22 cellular contexts compared by ENCODE assay signal in the genomic region with DNA sequence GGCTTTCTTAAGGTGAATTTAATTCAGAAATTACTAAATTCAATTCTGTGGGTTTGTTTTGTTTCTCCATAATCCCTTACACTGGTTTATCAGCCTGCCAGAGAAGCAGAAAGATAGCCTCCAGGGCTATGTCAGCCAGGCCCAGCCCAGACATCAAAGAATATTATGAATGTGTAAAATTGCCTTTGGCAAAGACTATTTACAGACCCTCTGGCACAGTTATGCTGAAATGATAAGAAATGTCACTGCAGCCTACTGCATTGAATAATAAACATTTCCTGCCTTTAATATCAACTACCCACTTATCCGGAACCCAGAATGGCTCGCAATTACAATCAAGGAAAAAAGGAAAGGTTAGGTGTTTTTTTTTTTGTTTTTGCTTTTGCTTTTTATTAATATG.
"Had no signal": no experiment of that assay in that cellular context is flagged by ENCODE, and none has a peak within 500 bp of the region (broad histone marks: within the 10 kb centered on the region; RNA-seq: fewer than 3 reads in every experiment).

No MANE protein-coding gene starts in this region.

- ATAC-seq: effector memory CD8-positive, alpha-beta T cell; foreskin keratinocyte; gastroesophageal sphincter; heart right ventricle; left lung; left ventricle myocardium superior; lower lobe of right lung; naive thymus-derived CD4-positive, alpha-beta T cell had no signal

- H3K36me3 Mint-ChIP-seq: immature natural killer cell; naive thymus-derived CD4-positive, alpha-beta T cell had no signal

- H3K9me3 ChIP-seq: colonic mucosa, esophagus muscularis mucosa, lower lobe of right lung had no signal

- H3K36me3 ChIP-seq: colonic mucosa, esophagus muscularis mucosa, gastroesophageal sphincter, heart right ventricle, left lung, lower lobe of right lung had no signal

- H3K4me1 ChIP-seq: colonic mucosa, esophagus muscularis mucosa, foreskin keratinocyte, gastroesophageal sphincter, heart right ventricle, left lung, lower lobe of right lung had no signal

- H3K27me3 Mint-ChIP-seq: dendritic cell treated with granulocyte-macrophage colony-stimulating factor and Interleukin-4, amounts not matched to agents 40 ng/mL and 50 ng/mL, for 4 days; effector memory CD8-positive, alpha-beta T cell; naive thymus-derived CD4-positive, alpha-beta T cell had no signal

- H3K4me3 Mint-ChIP-seq: dendritic cell treated with granulocyte-macrophage colony-stimulating factor and Interleukin-4, amounts not matched to agents 40 ng/mL and 50 ng/mL, for 4 days; effector memory CD8-positive, alpha-beta T cell; endodermal cell; immature natural killer cell; naive thymus-derived CD4-positive, alpha-beta T cell had no signal

- DNase-seq: colonic mucosa; cortex of kidney; effector CD8-positive, alpha-beta T cell; effector memory CD8-positive, alpha-beta T cell; endodermal cell; foreskin keratinocyte; head of caudate nucleus; heart right ventricle; hippocampal formation; immature natural killer cell; islet precursor cell; kidney; kidney glomerular epithelial cell; left lung; left ventricle myocardium superior; lower lobe of right lung; mesenchymal stem cell; midbrain; naive thymus-derived CD4-positive, alpha-beta T cell had no signal

- H3K27ac ChIP-seq: colonic mucosa, esophagus muscularis mucosa, foreskin keratinocyte, gastroesophageal sphincter, heart right ventricle, left lung, lower lobe of right lung had no signal

- H3K27me3 ChIP-seq: colonic mucosa, esophagus muscularis mucosa, foreskin keratinocyte, gastroesophageal sphincter, heart right ventricle, left lung had no signal

- H3K4me3 ChIP-seq: colonic mucosa, esophagus muscularis mucosa, gastroesophageal sphincter, heart right ventricle, left lung, lower lobe of right lung had no signal

- H3K27ac Mint-ChIP-seq: dendritic cell treated with granulocyte-macrophage colony-stimulating factor and Interleukin-4, amounts not matched to agents 40 ng/mL and 50 ng/mL, for 4 days; effector memory CD8-positive, alpha-beta T cell; endodermal cell; immature natural killer cell; naive thymus-derived CD4-positive, alpha-beta T cell had no signal

- H3K4me1 Mint-ChIP-seq: immature natural killer cell; naive thymus-derived CD4-positive, alpha-beta T cell had no signal
